In genomic region chr3:128617557-128618397, GRCh38 we compare ENCODE assay signal across 8 cellular contexts. TPM values are rescaled to one million over a fixed set of nuclear protein-coding genes. Genes with fewer than 3 reads are reported as not detected.
DNase-seq lines count a peak whose midpoint lies in the region; ATAC-seq and TF ChIP-seq lines count a peak whose summit lies in the region.

No MANE protein-coding gene starts in this region.

- H3K4me3 Mint-ChIP-seq in activated T-helper 1 cell treated with anti-CD3 and anti-CD28 coated beads, Interleukin-12 subunit alpha, Interleukin-12 subunit beta, Interleukin-2, Interleukin-4 antibody, amounts not matched to agents 30 ng/mL and 10 ng/mL and 1 ng/mL, durations not matched to agents 14 hours and 24 hours and 36 hours = peak overlapping the region; percentile 98
- peak overlapping the region; percentile 94 to 99 (median 97) for H3K4me3 Mint-ChIP-seq in naive thymus-derived CD8-positive, alpha-beta T cell

- peaks cover 36% of the 10 kb centered on the region for H3K36me3 Mint-ChIP-seq in activated T-helper 1 cell treated with anti-CD3 and anti-CD28 coated beads, Interleukin-12 subunit alpha, Interleukin-12 subunit beta, Interleukin-2, Interleukin-4 antibody, amounts not matched to agents 30 ng/mL and 10 ng/mL and 1 ng/mL, durations not matched to agents 14 hours and 24 hours and 36 hours (ENCODE audit: low read depth)
- peaks cover 0 to 40% (median 9%) of the 10 kb centered on the region in 3 donors for H3K36me3 Mint-ChIP-seq in naive thymus-derived CD8-positive, alpha-beta T cell

- in situ Hi-C loops in Panc1 (cut with HindIII; ENCODE audit: low pct_unique_long_range_greater_than_20kb, low sequenced_read_pairs) = no loop called here

- H3K9me3 ChIP-seq in Panc1 (ENCODE audit: control insufficient read depth, insufficient read depth, low read depth, low read length) = no peaks in the 10 kb centered on the region

- intact Hi-C loops in Panc1 (cut with micrococcal nuclease; ENCODE audit: unreplicated experiment) = no loop called here
- intact Hi-C loops in activated T-helper 1 cell treated with anti-CD3 and anti-CD28 coated beads, Interleukin-12 subunit alpha, Interleukin-12 subunit beta, Interleukin-2, Interleukin-4 antibody, amounts not matched to agents 30 ng/mL and 10 ng/mL and 1 ng/mL, durations not matched to agents 14 hours and 24 hours and 36 hours (cut with micrococcal nuclease) = loop anchor here (1.0 to 5.0 kb wide), 12 partner anchors 33 to 544 kb away; partner anchors contain the start of genes ACAD9, ISY1, RAB7A and RPN1

- H3K36me3 ChIP-seq in Panc1 (ENCODE audit: control insufficient read depth, insufficient read depth, low read length) = peaks cover 17% of the 10 kb centered on the region

- H3K4me1 Mint-ChIP-seq in activated T-helper 1 cell treated with anti-CD3 and anti-CD28 coated beads, Interleukin-12 subunit alpha, Interleukin-12 subunit beta, Interleukin-2, Interleukin-4 antibody, amounts not matched to agents 30 ng/mL and 10 ng/mL and 1 ng/mL, durations not matched to agents 14 hours and 24 hours and 36 hours (ENCODE audit: low read depth) = peaks cover 29% of the 10 kb centered on the region
- H3K4me1 Mint-ChIP-seq in naive thymus-derived CD8-positive, alpha-beta T cell = peaks cover 13 to 32% (median 27%) of the 10 kb centered on the region in 4 donors

- no peaks in the 10 kb centered on the region for H3K27me3 Mint-ChIP-seq in activated T-helper 1 cell treated with anti-CD3 and anti-CD28 coated beads, Interleukin-12 subunit alpha, Interleukin-12 subunit beta, Interleukin-2, Interleukin-4 antibody, amounts not matched to agents 30 ng/mL and 10 ng/mL and 1 ng/mL, durations not matched to agents 14 hours and 24 hours and 36 hours (ENCODE audit: insufficient read depth)
- no peaks in the 10 kb centered on the region for H3K27me3 Mint-ChIP-seq in naive thymus-derived CD8-positive, alpha-beta T cell

- 0 out of 2 replicates have a peak, but pooled peaks cover 3% of the 10 kb centered on the region for H3K4me1 ChIP-seq in Panc1 (ENCODE audit: control insufficient read depth, insufficient read depth, low read length)

- H3K9me3 Mint-ChIP-seq in activated T-helper 1 cell treated with anti-CD3 and anti-CD28 coated beads, Interleukin-12 subunit alpha, Interleukin-12 subunit beta, Interleukin-2, Interleukin-4 antibody, amounts not matched to agents 30 ng/mL and 10 ng/mL and 1 ng/mL, durations not matched to agents 14 hours and 24 hours and 36 hours = no peaks in the 10 kb centered on the region
- peaks cover 0 to 2% (median 0%) of the 10 kb centered on the region in 9 donors for H3K9me3 Mint-ChIP-seq in naive thymus-derived CD8-positive, alpha-beta T cell

- peak; percentile 89 for DNase-seq in DMS79 (lab: John Stamatoyannopoulos, UW)
- DNase-seq in KG1 (lab: John Stamatoyannopoulos, UW) = peak; percentile 92
- DNase-seq in Panc1 (ENCODE audit: low read depth, low spot score) = peak; percentile 78
- DNase-seq in activated T-helper 1 cell treated with anti-CD3 and anti-CD28 coated beads, Interleukin-12 subunit alpha, Interleukin-12 subunit beta, Interleukin-2, Interleukin-4 antibody, amounts not matched to agents 30 ng/mL and 10 ng/mL and 1 ng/mL, durations not matched to agents 14 hours and 24 hours and 36 hours (ENCODE audit: low spot score) = peak; percentile 98
- DNase-seq in fibroblast of mammary gland (ENCODE audit: low read depth) = peak; percentile 93
- peak; percentile 97 to 99 (median 99) for DNase-seq in naive thymus-derived CD8-positive, alpha-beta T cell
- DNase-seq in stimulated activated naive CD4-positive, alpha-beta T cell (lab: John Stamatoyannopoulos, UW) = peak; percentile 96 to 99 (median 98)

- H3K4me3 ChIP-seq in Panc1 (ENCODE audit: low read depth in 2 of 2, low read length in 2 of 2) = peak overlapping the region; percentile 42 to 68
- peak overlapping the region; percentile 81 for H3K4me3 ChIP-seq in fibroblast of mammary gland (ENCODE audit: control insufficient read depth, low read depth, low read length)

- peak; percentile 98 for TF ChIP-seq CTCF in Panc1 (IDR thresholded peaks at IDR 0.05)
- TF ChIP-seq CTCF in fibroblast of mammary gland (conservative IDR thresholded peaks at IDR 0.05; ENCODE audit: control insufficient read depth, insufficient read depth, low read depth, low read length) = peak; percentile 41

- H3K27ac Mint-ChIP-seq in activated T-helper 1 cell treated with anti-CD3 and anti-CD28 coated beads, Interleukin-12 subunit alpha, Interleukin-12 subunit beta, Interleukin-2, Interleukin-4 antibody, amounts not matched to agents 30 ng/mL and 10 ng/mL and 1 ng/mL, durations not matched to agents 14 hours and 24 hours and 36 hours = peak overlapping the region; percentile 97
- H3K27ac Mint-ChIP-seq in naive thymus-derived CD8-positive, alpha-beta T cell = peak overlapping the region; percentile 93 to 99 (median 97)

- peak overlapping the region; percentile 72 for H3K27ac ChIP-seq in Panc1 (ENCODE audit: low read length)

- no TSS peak for BruUV-seq in Panc1 (replicated peaks; lab: Mats Ljungman, UMichigan)

- CTCF ChIA-PET in Panc1 (lab: Charles Lee) = interaction anchor here (0.5 to 0.8 kb wide), 4 partner anchors 15 to 72 kb away, joined by 3 to 4 read pairs (median 3); no protein-coding TSS in a partner anchor

- ATAC-seq in GM21717 (IDR thresholded peaks at IDR 0.05; ENCODE audit: unreplicated experiment) (peak; percentile 69), Panc1 (peak; percentile 89)
- ATAC-seq in naive thymus-derived CD8-positive, alpha-beta T cell = peak; percentile 89 to 91

- no peaks in the 10 kb centered on the region for H3K27me3 ChIP-seq in Panc1 (ENCODE audit: control insufficient read depth, insufficient read depth, low read length)

- POLR2A ChIA-PET in Panc1 (lab: Charles Lee) = no interaction called here
- POLR2A ChIA-PET in naive thymus-derived CD8-positive, alpha-beta T cell (lab: Charles Lee) = interaction anchor here (0.6 to 2.6 kb wide), 19 partner anchors 33 to 822 kb away, joined by 3 to 13 read pairs (median 5); partner anchors contain the start of genes EEFSEC, IFT122, MBD4 and RAB43

RNA-seq across cellular contexts. Expression of gene RPN1, which starts 32.8 kb away (rescaled TPM):
- 320 TPM for total RNA-seq in Panc1 (2021; ENCODE audit: unreplicated experiment)
- 261 TPM for polyA plus RNA-seq in Panc1 (2012; ENCODE audit: insufficient read length)
- total RNA-seq in activated T-helper 1 cell treated with anti-CD3 and anti-CD28 coated beads, Interleukin-12 subunit alpha, Interleukin-12 subunit beta, Interleukin-2, Interleukin-4 antibody, amounts not matched to agents 30 ng/mL and 10 ng/mL and 1 ng/mL, durations not matched to agents 14 hours and 24 hours and 36 hours = 190 and 194 TPM in 2 replicates
- total RNA-seq in naive thymus-derived CD8-positive, alpha-beta T cell = 10 to 100 TPM; 76.2 to 79.6 TPM
- polyA plus RNA-seq in naive thymus-derived CD8-positive, alpha-beta T cell = 100 to 1,000 TPM; 178 to 224 (median 179) TPM

Comparison
In these comparisons a context has a peak if more than half of its experiments do, and no peak if none do; other contexts are left out.
1. Peak in every context shown above with its lines: DNase-seq, ATAC-seq, H3K4me3 ChIP-seq and H3K27ac ChIP-seq.